8 cellular contexts compared by ENCODE assay signal in genomic region chr16:75462804-75463203, GRCh38. TPM values are rescaled to one million over a fixed set of nuclear protein-coding genes. Genes with fewer than 3 reads are reported as not detected.
DNase-seq lines count a peak whose midpoint lies in the region; ATAC-seq and TF ChIP-seq lines count a peak whose summit lies in the region.

No MANE protein-coding gene starts in this region.

- no peaks in the 10 kb centered on the region for H3K36me3 Mint-ChIP-seq in glutamatergic neuron (ENCODE audit: unreplicated experiment)

- H3K4me1 ChIP-seq in Panc1 (ENCODE audit: control insufficient read depth, insufficient read depth, low read length): no peaks in the 10 kb centered on the region; the same call in 1 of the 2 replicates

- in situ Hi-C loops in Panc1 (cut with HindIII; ENCODE audit: low pct_unique_long_range_greater_than_20kb, low sequenced_read_pairs): no loop called here

- H3K9me3 ChIP-seq in Panc1 (ENCODE audit: control insufficient read depth, insufficient read depth, low read depth, low read length): no peaks in the 10 kb centered on the region

- intact Hi-C loops in Panc1 (cut with micrococcal nuclease; ENCODE audit: unreplicated experiment): no loop called here

- DNase-seq in AML-193 (lab: John Stamatoyannopoulos, UW) (peak; percentile 49 to 51), Panc1 (ENCODE audit: low read depth, low spot score) (no peak), glutamatergic neuron (no peak), NCI-H748 (lab: John Stamatoyannopoulos, UW; ENCODE audit: unreplicated experiment) (no peak), superior temporal gyrus (ENCODE audit: extremely low spot score) (no peak), NCI-H510A (lab: John Stamatoyannopoulos, UW) (no peak), NCI-H1694 (lab: John Stamatoyannopoulos, UW) (no peak)

- TF ChIP-seq CTCF in Panc1 (IDR thresholded peaks at IDR 0.05): no peak
- TF ChIP-seq CTCF in glutamatergic neuron (IDR thresholded peaks at IDR 0.05; ENCODE audit: partially characterized antibody, unreplicated experiment): no peak

- peak overlapping the region; percentile 98 for H3K4me3 Mint-ChIP-seq in glutamatergic neuron (ENCODE audit: unreplicated experiment)

- peaks cover 3% of the 10 kb centered on the region for H3K27me3 Mint-ChIP-seq in glutamatergic neuron (ENCODE audit: unreplicated experiment)

- peak overlapping the region; percentile 65 to 68 for H3K4me3 ChIP-seq in Panc1 (ENCODE audit: low read depth in 2 of 2, low read length in 2 of 2)

- peak; percentile 26 for ATAC-seq in GM19351 (IDR thresholded peaks at IDR 0.05; ENCODE audit: unreplicated experiment)
- ATAC-seq in Panc1: no peak

- CTCF ChIA-PET in Panc1 (lab: Charles Lee): no interaction called here

- POLR2A ChIA-PET in Panc1 (lab: Charles Lee): no interaction called here

- H3K9me3 Mint-ChIP-seq in glutamatergic neuron (ENCODE audit: unreplicated experiment): peaks cover 6% of the 10 kb centered on the region

- peaks cover 13% of the 10 kb centered on the region for H3K4me1 Mint-ChIP-seq in glutamatergic neuron (ENCODE audit: low read depth, unreplicated experiment)

- no peaks in the 10 kb centered on the region for H3K36me3 ChIP-seq in Panc1 (ENCODE audit: control insufficient read depth, insufficient read depth, low read length)

- peak overlapping the region; percentile 96 for H3K27ac Mint-ChIP-seq in glutamatergic neuron (ENCODE audit: unreplicated experiment)

- no peaks in the 10 kb centered on the region for H3K27me3 ChIP-seq in Panc1 (ENCODE audit: control insufficient read depth, insufficient read depth, low read length)

- no peak overlapping the region for H3K27ac ChIP-seq in Panc1 (ENCODE audit: low read length)

- BruUV-seq in Panc1 (replicated peaks; lab: Mats Ljungman, UMichigan): no TSS peak

RNA-seq across cellular contexts. Expression of gene TMEM170A, which starts 1.7 kb away (rescaled TPM):
- total RNA-seq in Panc1 (2021; ENCODE audit: unreplicated experiment) (19.0 TPM), glutamatergic neuron (ENCODE audit: unreplicated experiment) (30.6 TPM)
- polyA plus RNA-seq in Panc1 (2012; ENCODE audit: insufficient read length): 6.5 TPM

RNA-seq across cellular contexts. Expression of gene CFDP1, which starts 29.5 kb away (rescaled TPM):
- total RNA-seq in Panc1 (2021; ENCODE audit: unreplicated experiment) (25.7 TPM), glutamatergic neuron (ENCODE audit: unreplicated experiment) (60.1 TPM)
- 17.6 TPM for polyA plus RNA-seq in Panc1 (2012; ENCODE audit: insufficient read length)

RNA-seq across cellular contexts. Expression of gene CHST6, which starts 32.4 kb away (rescaled TPM):
- 0.05 TPM for total RNA-seq in Panc1 (2021; ENCODE audit: unreplicated experiment)
- 0.04 TPM for polyA plus RNA-seq in Panc1 (2012; ENCODE audit: insufficient read length)
- 4.0 TPM for total RNA-seq in glutamatergic neuron (ENCODE audit: unreplicated experiment)

Comparison
In these comparisons a context has a peak if more than half of its experiments do, and no peak if none do; other contexts are left out.
1. DNase-seq: peak in AML-193 (2 of 2); none in Panc1 (single experiment), glutamatergic neuron (single experiment), NCI-H748 (single experiment), superior temporal gyrus (single experiment), NCI-H510A (single experiment) and NCI-H1694 (single experiment).